Comparison of ENCODE assay signal across 19 cellular contexts in the genomic region with DNA sequence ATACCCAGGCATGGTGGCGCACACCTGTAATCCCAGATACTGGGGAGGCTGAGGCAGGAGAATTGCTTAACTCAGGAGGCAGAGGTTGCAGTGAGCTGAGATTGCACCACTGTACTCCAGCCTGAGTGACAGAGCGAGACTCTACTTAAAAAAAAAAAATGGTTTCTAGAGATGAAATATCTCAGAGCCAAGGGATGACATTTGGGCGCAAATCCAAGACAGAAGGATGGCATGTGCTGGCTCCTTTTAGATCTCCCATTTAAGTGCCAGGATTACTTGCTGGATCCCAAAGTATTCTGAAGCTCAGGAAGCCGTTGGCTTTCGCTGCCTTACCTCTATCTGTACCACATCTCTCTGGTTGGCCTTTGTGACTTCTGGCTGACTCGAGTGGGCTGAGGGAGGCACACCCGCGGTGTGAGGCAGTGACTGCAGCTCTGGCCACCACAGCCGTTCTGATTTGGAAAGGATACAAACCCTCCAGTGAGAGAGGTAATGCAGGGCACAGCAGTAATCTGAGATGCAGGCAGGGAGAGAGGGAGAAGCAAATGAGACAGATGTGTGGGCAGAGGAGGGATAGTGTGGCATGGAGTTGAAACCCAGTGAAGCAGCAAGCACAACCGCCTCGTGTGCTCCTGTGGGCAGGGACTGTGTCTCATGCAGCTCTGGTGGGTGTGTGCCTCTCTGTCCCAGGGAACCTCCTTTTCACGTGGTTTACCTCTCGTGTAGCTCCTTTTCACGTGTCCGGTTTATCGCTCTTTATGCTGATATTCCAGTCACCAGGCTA. TPM values are rescaled to one million over a fixed set of nuclear protein-coding genes. Genes with fewer than 3 reads are reported as not detected.
DNase-seq lines count a peak whose midpoint lies in the region; ATAC-seq and TF ChIP-seq lines count a peak whose summit lies in the region.
"Had no signal": no experiment of that assay in that cellular context is flagged by ENCODE, and none has a peak within 500 bp of the region (broad histone marks: within the 10 kb centered on the region; RNA-seq: fewer than 3 reads in every experiment).

No MANE protein-coding gene starts in this region.

- CTCF ChIA-PET in CD4-positive, alpha-beta T cell (lab: Charles Lee), result interaction anchor here (0.6 kb wide), 1 partner anchor 771 kb away, joined by 3 read pairs; no protein-coding TSS in a partner anchor

- H3K4me1 Mint-ChIP-seq in CD4-positive, alpha-beta T cell (ENCODE audit: low read depth), result peaks cover 13% of the 10 kb centered on the region

- POLR2A ChIA-PET in CD4-positive, alpha-beta T cell (lab: Charles Lee), result no interaction called here

- no peaks in the 10 kb centered on the region for H3K9me3 Mint-ChIP-seq in CD4-positive, alpha-beta T cell
- H3K9me3 Mint-ChIP-seq: activated T-cell treated with anti-CD3 and anti-CD28 coated beads, Interleukin-2, amount 50 U/mL, for 72 hours; CD8-positive, alpha-beta memory T cell; GM23338; naive B cell had no signal

- no peaks in the 10 kb centered on the region for H3K36me3 Mint-ChIP-seq in CD4-positive, alpha-beta T cell (ENCODE audit: low read depth)

- H3K27me3 Mint-ChIP-seq in CD4-positive, alpha-beta T cell, result peaks cover 4% of the 10 kb centered on the region

- H3K9me3 ChIP-seq in ascending aorta (no peaks in the 10 kb centered on the region), stomach (no peaks in the 10 kb centered on the region)
- no peaks in the 10 kb centered on the region for H3K9me3 ChIP-seq in CD4-positive, alpha-beta T cell (ENCODE audit: control insufficient read depth, low read length)
- H3K9me3 ChIP-seq: suprapubic skin had no signal

- no peaks in the 10 kb centered on the region for H3K36me3 ChIP-seq in ascending aorta
- H3K36me3 ChIP-seq in stomach, result no peaks in the 10 kb centered on the region
- H3K36me3 ChIP-seq: suprapubic skin had no signal

- H3K27ac ChIP-seq in ascending aorta (peak overlapping the region; percentile 79 to 83), stomach (peak overlapping the region; percentile 74 to 87 (median 85))
- H3K27ac ChIP-seq in CD4-positive, alpha-beta T cell (ENCODE audit: low read depth, low read length), result no peak overlapping the region
- H3K27ac ChIP-seq: 22Rv1, HL-60, suprapubic skin had no signal

- TF ChIP-seq EP300 in stomach (IDR thresholded peaks at IDR 0.05), result no peak

- no peak for ATAC-seq in CD4-positive, alpha-beta T cell (ENCODE audit: poor library complexity)
- ATAC-seq: activated T-cell treated with anti-CD3 and anti-CD28 coated beads, Interleukin-2, amount 50 U/mL, for 72 hours; GM23338; Panc1 had no signal

- intact Hi-C loops in ascending aorta (cut with DNase I), result loop anchor here (10.0 kb wide), 1 partner anchor 350 kb away; no protein-coding TSS in a partner anchor
- intact Hi-C loops in stomach (cut with DNase I; ENCODE audit: low total_unique reads), result no loop called here
- intact Hi-C loops in CD4-positive, alpha-beta T cell (cut with DNase I, micrococcal nuclease), result no loop called here

- no peak overlapping the region for H3K27ac Mint-ChIP-seq in CD4-positive, alpha-beta T cell
- H3K27ac Mint-ChIP-seq: activated T-cell treated with anti-CD3 and anti-CD28 coated beads, Interleukin-2, amount 50 U/mL, for 72 hours; GM23338; naive B cell had no signal

- TF ChIP-seq POLR2A in stomach (IDR thresholded peaks at IDR 0.05), result no peak

- WGBS in stomach, 5 donors, result 36 to 55% (median 50%) methylated on average over 16 of the region's 16 CpGs

- TF ChIP-seq CTCF in ascending aorta (IDR thresholded peaks at IDR 0.05), result no peak
- TF ChIP-seq CTCF in stomach (IDR thresholded peaks at IDR 0.05), result no peak
- TF ChIP-seq CTCF in CD4-positive, alpha-beta T cell (IDR thresholded peaks at IDR 0.05), result no peak

- H3K4me3 Mint-ChIP-seq in CD4-positive, alpha-beta T cell, result no peak overlapping the region
- H3K4me3 Mint-ChIP-seq: activated T-cell treated with anti-CD3 and anti-CD28 coated beads, Interleukin-2, amount 50 U/mL, for 72 hours; GM23338; naive B cell had no signal

- H3K27me3 ChIP-seq in ascending aorta, result no peaks in the 10 kb centered on the region
- H3K27me3 ChIP-seq in stomach, result peaks cover 0 to 31% (median 11%) of the 10 kb centered on the region in 3 donors
- H3K27me3 ChIP-seq in CD4-positive, alpha-beta T cell (ENCODE audit: control insufficient read depth, insufficient read depth, low read length), result peaks cover 7% of the 10 kb centered on the region

- H3K4me1 ChIP-seq in ascending aorta, result peaks cover 8 to 45% of the 10 kb centered on the region in 2 donors
- peaks cover 38 to 69% (median 50%) of the 10 kb centered on the region in 4 donors for H3K4me1 ChIP-seq in stomach

- H3K4me3 ChIP-seq in ascending aorta, result no peak overlapping the region
- no peak overlapping the region for H3K4me3 ChIP-seq in stomach
- H3K4me3 ChIP-seq: GM23338, suprapubic skin had no signal

- DNase-seq in NCI-H2107 treated with DMSO at 0.1 percent for 48 hours (lab: John Stamatoyannopoulos, UW; ENCODE audit: unreplicated experiment), result peak; percentile 64
- DNase-seq in NCI-H2107 (lab: John Stamatoyannopoulos, UW), result no peak
- peak in 1 of 2 donors; percentile 64 for DNase-seq in ascending aorta (ENCODE audit: low spot score in 2 of 2)
- peak; percentile 94 for DNase-seq in left kidney (ENCODE audit: low read depth, low spot score)
- DNase-seq in stomach, result peak; percentile 71
- no peak for DNase-seq in SHP77 treated with DMSO at 0.1 percent for 48 hours (lab: John Stamatoyannopoulos, UW)
- DNase-seq in CD4-positive, alpha-beta T cell, result no peak
- no peak for DNase-seq in NCI-H2227 treated with DMSO at 0.1 percent for 48 hours (lab: John Stamatoyannopoulos, UW)
- DNase-seq: activated T-cell treated with anti-CD3 and anti-CD28 coated beads, Interleukin-2, amount 50 U/mL, for 72 hours; CD8-positive, alpha-beta memory T cell; foreskin fibroblast; naive B cell; NCI-H226; T-helper 1 cell had no signal

RNA-seq across cellular contexts. Expression of gene B4GALNT3, which starts 4.9 kb away (rescaled TPM):
- 10.4 TPM for total RNA-seq in ascending aorta
- total RNA-seq in stomach, result 100 to 1,000 TPM in 3 of 5 donors, 10 to 100 TPM in 2; 63.2 to 332 (median 246) TPM
- 10 to 100 TPM; 20.8 to 42.2 (median 37.7) TPM for polyA plus RNA-seq in stomach
- total RNA-seq in CD4-positive, alpha-beta T cell, result 1 to 10 TPM; 1.4 to 1.8 TPM

Comparison
In these comparisons a context has a peak if more than half of its experiments do, and no peak if none do; other contexts are left out.
1. DNase-seq: peak in NCI-H2107 treated with DMSO at 0.1 percent for 48 hours (single experiment), left kidney (single experiment) and stomach (single experiment); none in NCI-H2107 (single experiment), SHP77 treated with DMSO at 0.1 percent for 48 hours (single experiment), CD4-positive, alpha-beta T cell (0 of 10) and NCI-H2227 treated with DMSO at 0.1 percent for 48 hours (single experiment).